In genomic region chr20:48843125-48843806, GRCh38 we compare ENCODE assay signal across 3 cellular contexts.
TF ChIP-seq lines count a peak whose summit lies in the region.

No MANE protein-coding gene starts in this region.

TF ChIP-seq in SK-N-SH, 30 proteins besides CTCF, POLR2A, EP300 and RAD21:
- no peak for TF ChIP-seq NRF1 (IDR thresholded peaks at IDR 0.05; ENCODE audit: low read depth, low read length)
- TF ChIP-seq USF1 (IDR thresholded peaks at IDR 0.05; ENCODE audit: borderline replicate concordance, low read depth): peak; percentile 51; the same call in 1 of the 2 replicates
TF ChIP-seq in SK-N-SH: peak in this region for 1.

TF ChIP-seq in SK-N-SH treated with all-trans-retinoic acid at 6 μM for 48 hours, 23 proteins besides CTCF, POLR2A, EP300 and RAD21:
- TF ChIP-seq ZFP3 (CRISPR knock-in tag; IDR thresholded peaks at IDR 0.05): no peak
- no peak for TF ChIP-seq ZC3H10 (CRISPR knock-in tag; IDR thresholded peaks at IDR 0.05)
- no peak for TF ChIP-seq ARNTL (CRISPR knock-in tag; IDR thresholded peaks at IDR 0.05; ENCODE audit: borderline replicate concordance, low read depth)
- no peak for TF ChIP-seq BACH2 (CRISPR knock-in tag; IDR thresholded peaks at IDR 0.05; ENCODE audit: borderline replicate concordance)
- no peak for TF ChIP-seq TOX (CRISPR knock-in tag; IDR thresholded peaks at IDR 0.05; ENCODE audit: borderline replicate concordance)

TF ChIP-seq in WTC11, 78 proteins besides CTCF, POLR2A, EP300 and RAD21:
- TF ChIP-seq CDX4 (CRISPR knock-in tag; IDR thresholded peaks at IDR 0.05; ENCODE audit: borderline replicate concordance) (no peak), USF1 (CRISPR knock-in tag; IDR thresholded peaks at IDR 0.05) (peak; percentile 47; the same call in 1 of the 2 replicates), USF2 (CRISPR knock-in tag; IDR thresholded peaks at IDR 0.05) (peak; percentile 80)
